ENCODE assay signal across 1 cellular context in the genomic region with DNA sequence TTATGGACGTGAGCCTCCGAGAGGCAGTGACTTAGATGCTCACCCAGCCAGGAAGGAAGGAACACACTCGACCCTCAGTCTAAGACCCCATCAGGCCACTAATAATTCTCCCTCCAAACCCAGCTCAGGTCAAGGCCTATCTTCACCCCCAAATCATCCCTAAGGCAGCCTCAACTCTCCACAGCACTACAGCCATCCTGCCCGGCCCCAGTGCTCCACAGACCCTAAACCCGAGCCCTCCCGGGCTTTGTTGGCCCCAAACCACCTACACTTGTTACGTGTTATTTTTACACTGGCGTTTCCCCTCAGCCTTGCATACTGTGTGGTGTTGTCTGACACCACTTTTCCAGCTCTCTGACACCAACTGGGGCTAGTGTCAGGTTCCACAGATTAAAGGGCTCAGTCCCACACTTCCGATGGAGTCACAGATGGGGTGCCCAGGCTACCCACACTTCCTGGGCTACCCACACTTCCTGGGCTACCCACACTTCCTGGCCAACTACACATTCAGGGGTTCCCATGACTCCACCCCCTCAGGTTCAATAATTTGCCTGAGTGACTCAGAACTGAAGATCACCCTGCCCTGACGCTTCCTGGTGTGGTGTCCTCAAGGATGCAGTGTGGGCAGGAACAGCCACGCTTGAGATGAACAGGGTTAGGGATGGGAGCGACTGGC.
TF ChIP-seq lines count a peak whose summit lies in the region.

No MANE protein-coding gene starts in this region.

TF ChIP-seq in HepG2, 621 proteins besides CTCF, POLR2A, EP300 and RAD21 (continues in another document):
- TF ChIP-seq, protein P1, sequence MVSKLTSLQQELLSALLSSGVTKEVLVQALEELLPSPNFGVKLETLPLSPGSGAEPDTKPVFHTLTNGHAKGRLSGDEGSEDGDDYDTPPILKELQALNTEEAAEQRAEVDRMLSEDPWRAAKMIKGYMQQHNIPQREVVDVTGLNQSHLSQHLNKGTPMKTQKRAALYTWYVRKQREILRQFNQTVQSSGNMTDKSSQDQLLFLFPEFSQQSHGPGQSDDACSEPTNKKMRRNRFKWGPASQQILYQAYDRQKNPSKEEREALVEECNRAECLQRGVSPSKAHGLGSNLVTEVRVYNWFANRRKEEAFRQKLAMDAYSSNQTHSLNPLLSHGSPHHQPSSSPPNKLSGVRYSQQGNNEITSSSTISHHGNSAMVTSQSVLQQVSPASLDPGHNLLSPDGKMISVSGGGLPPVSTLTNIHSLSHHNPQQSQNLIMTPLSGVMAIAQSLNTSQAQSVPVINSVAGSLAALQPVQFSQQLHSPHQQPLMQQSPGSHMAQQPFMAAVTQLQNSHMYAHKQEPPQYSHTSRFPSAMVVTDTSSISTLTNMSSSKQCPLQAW (CRISPR knock-in tag; IDR thresholded peaks at IDR 0.05) = 0 out of 2 replicates have a peak, but pooled peaks have one; percentile 24
- TF ChIP-seq, protein P2, sequence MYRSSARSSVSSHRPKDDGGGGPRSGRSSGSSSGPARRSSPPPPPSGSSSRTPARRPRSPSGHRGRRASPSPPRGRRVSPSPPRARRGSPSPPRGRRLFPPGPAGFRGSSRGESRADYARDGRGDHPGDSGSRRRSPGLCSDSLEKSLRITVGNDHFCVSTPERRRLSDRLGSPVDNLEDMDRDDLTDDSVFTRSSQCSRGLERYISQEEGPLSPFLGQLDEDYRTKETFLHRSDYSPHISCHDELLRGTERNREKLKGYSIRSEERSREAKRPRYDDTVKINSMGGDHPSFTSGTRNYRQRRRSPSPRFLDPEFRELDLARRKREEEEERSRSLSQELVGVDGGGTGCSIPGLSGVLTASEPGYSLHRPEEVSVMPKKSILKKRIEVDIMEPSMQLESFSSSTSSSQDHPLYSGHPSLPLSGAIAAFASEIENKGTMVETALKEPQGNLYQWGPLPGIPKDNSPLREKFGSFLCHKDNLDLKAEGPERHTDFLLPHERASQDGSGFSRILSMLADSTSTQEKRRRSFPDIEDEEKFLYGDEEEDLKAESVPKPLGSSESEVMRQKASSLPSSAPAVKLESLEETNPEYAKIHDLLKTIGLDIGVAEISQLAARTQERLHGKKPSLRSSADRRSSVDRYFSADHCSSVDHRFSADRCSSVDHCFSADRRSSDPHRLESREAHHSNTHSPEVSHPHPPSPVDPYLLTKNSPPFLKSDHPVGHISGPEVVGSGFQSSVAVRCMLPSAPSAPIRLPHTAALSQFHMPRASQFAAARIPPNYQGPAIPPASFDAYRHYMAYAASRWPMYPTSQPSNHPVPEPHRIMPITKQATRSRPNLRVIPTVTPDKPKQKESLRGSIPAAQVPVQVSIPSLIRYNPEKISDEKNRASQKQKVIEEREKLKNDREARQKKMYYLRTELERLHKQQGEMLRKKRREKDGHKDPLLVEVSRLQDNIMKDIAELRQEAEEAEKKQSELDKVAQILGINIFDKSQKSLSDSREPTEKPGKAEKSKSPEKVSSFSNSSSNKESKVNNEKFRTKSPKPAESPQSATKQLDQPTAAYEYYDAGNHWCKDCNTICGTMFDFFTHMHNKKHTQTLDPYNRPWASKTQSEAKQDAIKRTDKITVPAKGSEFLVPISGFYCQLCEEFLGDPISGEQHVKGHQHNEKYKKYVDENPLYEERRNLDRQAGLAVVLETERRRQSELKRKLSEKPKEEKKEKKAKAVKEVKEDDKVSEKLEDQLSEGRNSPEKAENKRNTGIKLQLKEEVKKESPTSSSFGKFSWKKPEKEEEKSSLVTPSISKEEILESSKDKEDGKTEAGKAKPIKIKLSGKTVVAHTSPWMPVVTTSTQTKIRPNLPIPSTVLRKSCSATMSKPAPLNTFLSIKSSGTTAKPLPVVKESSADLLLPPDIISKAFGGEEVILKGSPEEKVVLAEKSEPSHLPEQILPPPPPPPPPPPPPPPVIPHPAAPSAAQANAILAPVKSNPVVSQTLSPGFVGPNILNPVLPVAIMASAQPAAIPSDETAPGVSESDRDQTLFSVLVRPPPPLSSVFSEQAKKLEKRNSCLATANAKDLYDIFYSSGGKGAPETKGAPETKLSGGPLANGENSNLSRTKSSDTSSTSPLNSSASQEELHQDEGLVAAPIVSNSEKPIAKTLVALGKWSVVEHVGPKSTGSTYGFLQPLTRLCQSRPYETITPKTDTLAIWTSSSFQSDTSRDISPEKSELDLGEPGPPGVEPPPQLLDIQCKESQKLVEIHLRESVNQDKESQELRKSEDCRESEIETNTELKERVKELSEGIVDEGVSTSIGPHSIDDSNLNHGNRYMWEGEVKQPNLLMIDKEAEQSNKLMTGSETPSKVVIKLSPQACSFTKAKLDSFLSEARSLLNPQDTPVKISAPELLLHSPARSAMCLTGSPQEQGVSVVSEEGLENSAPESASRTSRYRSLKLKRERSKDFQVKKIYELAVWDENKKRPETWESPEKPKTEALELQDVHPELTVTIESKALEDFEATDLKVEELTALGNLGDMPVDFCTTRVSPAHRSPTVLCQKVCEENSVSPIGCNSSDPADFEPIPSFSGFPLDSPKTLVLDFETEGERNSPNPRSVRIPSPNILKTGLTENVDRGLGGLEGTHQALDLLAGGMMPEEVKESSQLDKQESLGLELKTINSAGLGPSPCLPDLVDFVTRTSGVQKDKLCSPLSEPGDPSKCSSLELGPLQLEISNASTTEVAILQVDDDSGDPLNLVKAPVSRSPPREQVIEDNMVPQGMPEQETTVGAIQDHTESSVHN (CRISPR knock-in tag; IDR thresholded peaks at IDR 0.05) = peak; percentile 50; the same call in 1 of the 2 replicates
- TF ChIP-seq CBFB (CRISPR knock-in tag; IDR thresholded peaks at IDR 0.05) (no peak), POLR2G (IDR thresholded peaks at IDR 0.05; ENCODE audit: low read depth, low read length) (peak; percentile 65), RBM22 (optimal IDR thresholded peaks at IDR 0.05; ENCODE audit: low read length) (peak; percentile 94), ZNF431 (CRISPR knock-in tag; IDR thresholded peaks at IDR 0.05; ENCODE audit: borderline replicate concordance, low read depth) (peak; percentile 58; the same call in 1 of the 2 replicates), ZC3H4 (CRISPR knock-in tag; IDR thresholded peaks at IDR 0.05; ENCODE audit: borderline replicate concordance) (peak; percentile 68; the same call in 1 of the 2 replicates), ZNF850 (CRISPR knock-in tag; conservative IDR thresholded peaks at IDR 0.05) (no peak), SSRP1 (CRISPR knock-in tag; IDR thresholded peaks at IDR 0.05) (peak; percentile 48; the same call in 1 of the 2 replicates), POLR2AphosphoS5 (IDR thresholded peaks at IDR 0.05; ENCODE audit: low read depth, low read length) (peak; percentile 60), ZNF550 (CRISPR knock-in tag; IDR thresholded peaks at IDR 0.05; ENCODE audit: borderline replicate concordance) (0 out of 2 replicates have a peak, but pooled peaks have one; percentile 11), ZNF703 (CRISPR knock-in tag; IDR thresholded peaks at IDR 0.05; ENCODE audit: borderline replicate concordance) (no peak), ZNF326 (CRISPR knock-in tag; IDR thresholded peaks at IDR 0.05; ENCODE audit: borderline replicate concordance) (no peak), ELF1 (CRISPR knock-in tag; IDR thresholded peaks at IDR 0.05) (0 out of 2 replicates have a peak, but pooled peaks have one; percentile 13), ZNF264 (CRISPR knock-in tag; IDR thresholded peaks at IDR 0.05) (0 out of 2 replicates have a peak, but pooled peaks have one; percentile 21), FIP1L1 (IDR thresholded peaks at IDR 0.05; ENCODE audit: borderline replicate concordance, insufficient read depth, low read depth, low read length) (0 out of 2 replicates have a peak, but pooled peaks have one; percentile 0), GLI4 (CRISPR knock-in tag; IDR thresholded peaks at IDR 0.05; ENCODE audit: borderline replicate concordance) (no peak), ZNF777 (CRISPR knock-in tag; IDR thresholded peaks at IDR 0.05) (no peak), NBN (conservative IDR thresholded peaks at IDR 0.05) (no peak)
- TF ChIP-seq, protein P3, sequence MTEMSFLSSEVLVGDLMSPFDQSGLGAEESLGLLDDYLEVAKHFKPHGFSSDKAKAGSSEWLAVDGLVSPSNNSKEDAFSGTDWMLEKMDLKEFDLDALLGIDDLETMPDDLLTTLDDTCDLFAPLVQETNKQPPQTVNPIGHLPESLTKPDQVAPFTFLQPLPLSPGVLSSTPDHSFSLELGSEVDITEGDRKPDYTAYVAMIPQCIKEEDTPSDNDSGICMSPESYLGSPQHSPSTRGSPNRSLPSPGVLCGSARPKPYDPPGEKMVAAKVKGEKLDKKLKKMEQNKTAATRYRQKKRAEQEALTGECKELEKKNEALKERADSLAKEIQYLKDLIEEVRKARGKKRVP (CRISPR knock-in tag; IDR thresholded peaks at IDR 0.05) = no peak; a peak in 1 of 4 replicates
- TF ChIP-seq, protein P4, sequence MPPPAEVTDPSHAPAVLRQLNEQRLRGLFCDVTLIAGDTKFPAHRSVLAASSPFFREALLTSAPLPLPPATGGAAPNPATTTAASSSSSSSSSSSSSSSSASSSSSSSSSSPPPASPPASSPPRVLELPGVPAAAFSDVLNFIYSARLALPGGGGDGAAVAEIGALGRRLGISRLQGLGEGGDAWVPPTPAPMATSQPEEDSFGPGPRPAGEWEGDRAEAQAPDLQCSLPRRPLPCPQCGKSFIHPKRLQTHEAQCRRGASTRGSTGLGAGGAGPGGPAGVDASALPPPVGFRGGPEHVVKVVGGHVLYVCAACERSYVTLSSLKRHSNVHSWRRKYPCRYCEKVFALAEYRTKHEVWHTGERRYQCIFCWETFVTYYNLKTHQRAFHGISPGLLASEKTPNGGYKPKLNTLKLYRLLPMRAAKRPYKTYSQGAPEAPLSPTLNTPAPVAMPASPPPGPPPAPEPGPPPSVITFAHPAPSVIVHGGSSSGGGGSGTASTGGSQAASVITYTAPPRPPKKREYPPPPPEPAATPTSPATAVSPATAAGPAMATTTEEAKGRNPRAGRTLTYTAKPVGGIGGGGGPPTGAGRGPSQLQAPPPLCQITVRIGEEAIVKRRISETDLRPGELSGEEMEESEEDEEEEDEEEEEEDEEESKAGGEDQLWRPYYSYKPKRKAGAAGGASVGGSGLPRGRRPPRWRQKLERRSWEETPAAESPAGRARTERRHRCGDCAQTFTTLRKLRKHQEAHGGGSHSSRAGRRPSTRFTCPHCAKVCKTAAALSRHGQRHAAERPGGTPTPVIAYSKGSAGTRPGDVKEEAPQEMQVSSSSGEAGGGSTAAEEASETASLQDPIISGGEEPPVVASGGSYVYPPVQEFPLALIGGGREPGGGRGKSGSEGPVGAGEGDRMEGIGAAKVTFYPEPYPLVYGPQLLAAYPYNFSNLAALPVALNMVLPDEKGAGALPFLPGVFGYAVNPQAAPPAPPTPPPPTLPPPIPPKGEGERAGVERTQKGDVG (CRISPR knock-in tag; IDR thresholded peaks at IDR 0.05; ENCODE audit: borderline replicate concordance) = 0 out of 2 replicates have a peak, but pooled peaks have one; percentile 11
- TF ChIP-seq, protein P5, sequence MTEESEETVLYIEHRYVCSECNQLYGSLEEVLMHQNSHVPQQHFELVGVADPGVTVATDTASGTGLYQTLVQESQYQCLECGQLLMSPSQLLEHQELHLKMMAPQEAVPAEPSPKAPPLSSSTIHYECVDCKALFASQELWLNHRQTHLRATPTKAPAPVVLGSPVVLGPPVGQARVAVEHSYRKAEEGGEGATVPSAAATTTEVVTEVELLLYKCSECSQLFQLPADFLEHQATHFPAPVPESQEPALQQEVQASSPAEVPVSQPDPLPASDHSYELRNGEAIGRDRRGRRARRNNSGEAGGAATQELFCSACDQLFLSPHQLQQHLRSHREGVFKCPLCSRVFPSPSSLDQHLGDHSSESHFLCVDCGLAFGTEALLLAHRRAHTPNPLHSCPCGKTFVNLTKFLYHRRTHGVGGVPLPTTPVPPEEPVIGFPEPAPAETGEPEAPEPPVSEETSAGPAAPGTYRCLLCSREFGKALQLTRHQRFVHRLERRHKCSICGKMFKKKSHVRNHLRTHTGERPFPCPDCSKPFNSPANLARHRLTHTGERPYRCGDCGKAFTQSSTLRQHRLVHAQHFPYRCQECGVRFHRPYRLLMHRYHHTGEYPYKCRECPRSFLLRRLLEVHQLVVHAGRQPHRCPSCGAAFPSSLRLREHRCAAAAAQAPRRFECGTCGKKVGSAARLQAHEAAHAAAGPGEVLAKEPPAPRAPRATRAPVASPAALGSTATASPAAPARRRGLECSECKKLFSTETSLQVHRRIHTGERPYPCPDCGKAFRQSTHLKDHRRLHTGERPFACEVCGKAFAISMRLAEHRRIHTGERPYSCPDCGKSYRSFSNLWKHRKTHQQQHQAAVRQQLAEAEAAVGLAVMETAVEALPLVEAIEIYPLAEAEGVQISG (CRISPR knock-in tag; IDR thresholded peaks at IDR 0.05) = 0 out of 2 replicates have a peak, but pooled peaks have one; percentile 14
- TF ChIP-seq, protein P6, sequence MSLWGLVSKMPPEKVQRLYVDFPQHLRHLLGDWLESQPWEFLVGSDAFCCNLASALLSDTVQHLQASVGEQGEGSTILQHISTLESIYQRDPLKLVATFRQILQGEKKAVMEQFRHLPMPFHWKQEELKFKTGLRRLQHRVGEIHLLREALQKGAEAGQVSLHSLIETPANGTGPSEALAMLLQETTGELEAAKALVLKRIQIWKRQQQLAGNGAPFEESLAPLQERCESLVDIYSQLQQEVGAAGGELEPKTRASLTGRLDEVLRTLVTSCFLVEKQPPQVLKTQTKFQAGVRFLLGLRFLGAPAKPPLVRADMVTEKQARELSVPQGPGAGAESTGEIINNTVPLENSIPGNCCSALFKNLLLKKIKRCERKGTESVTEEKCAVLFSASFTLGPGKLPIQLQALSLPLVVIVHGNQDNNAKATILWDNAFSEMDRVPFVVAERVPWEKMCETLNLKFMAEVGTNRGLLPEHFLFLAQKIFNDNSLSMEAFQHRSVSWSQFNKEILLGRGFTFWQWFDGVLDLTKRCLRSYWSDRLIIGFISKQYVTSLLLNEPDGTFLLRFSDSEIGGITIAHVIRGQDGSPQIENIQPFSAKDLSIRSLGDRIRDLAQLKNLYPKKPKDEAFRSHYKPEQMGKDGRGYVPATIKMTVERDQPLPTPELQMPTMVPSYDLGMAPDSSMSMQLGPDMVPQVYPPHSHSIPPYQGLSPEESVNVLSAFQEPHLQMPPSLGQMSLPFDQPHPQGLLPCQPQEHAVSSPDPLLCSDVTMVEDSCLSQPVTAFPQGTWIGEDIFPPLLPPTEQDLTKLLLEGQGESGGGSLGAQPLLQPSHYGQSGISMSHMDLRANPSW (CRISPR knock-in tag; IDR thresholded peaks at IDR 0.05; ENCODE audit: borderline replicate concordance) = 0 out of 2 replicates have a peak, but pooled peaks have one; percentile 72
- TF ChIP-seq, protein P7, sequence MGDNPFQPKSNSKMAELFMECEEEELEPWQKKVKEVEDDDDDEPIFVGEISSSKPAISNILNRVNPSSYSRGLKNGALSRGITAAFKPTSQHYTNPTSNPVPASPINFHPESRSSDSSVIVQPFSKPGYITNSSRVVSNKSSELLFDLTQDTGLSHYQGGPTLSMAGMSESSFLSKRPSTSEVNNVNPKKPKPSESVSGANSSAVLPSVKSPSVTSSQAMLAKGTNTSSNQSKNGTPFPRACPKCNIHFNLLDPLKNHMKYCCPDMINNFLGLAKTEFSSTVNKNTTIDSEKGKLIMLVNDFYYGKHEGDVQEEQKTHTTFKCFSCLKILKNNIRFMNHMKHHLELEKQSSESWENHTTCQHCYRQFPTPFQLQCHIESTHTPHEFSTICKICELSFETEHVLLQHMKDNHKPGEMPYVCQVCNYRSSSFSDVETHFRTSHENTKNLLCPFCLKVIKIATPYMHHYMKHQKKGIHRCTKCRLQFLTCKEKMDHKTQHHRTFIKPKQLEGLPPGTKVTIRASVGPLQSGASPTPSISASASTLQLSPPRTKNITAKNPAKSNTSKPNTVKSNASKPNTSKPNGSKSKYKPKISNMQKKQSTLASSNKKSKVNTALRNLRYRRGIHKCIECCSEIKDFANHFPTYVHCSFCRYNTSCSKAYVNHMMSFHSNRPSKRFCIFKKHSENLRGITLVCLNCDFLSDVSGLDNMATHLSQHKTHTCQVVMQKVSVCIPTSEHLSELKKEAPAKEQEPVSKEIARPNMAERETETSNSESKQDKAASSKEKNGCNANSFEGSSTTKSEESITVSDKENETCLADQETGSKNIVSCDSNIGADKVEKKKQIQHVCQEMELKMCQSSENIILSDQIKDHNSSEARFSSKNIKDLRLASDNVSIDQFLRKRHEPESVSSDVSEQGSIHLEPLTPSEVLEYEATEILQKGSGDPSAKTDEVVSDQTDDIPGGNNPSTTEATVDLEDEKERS (CRISPR knock-in tag; IDR thresholded peaks at IDR 0.05) = 0 out of 2 replicates have a peak, but pooled peaks have one; percentile 76
